ENCODE assay signal across 23 cellular contexts in genomic region chr15:28996953-28997352, GRCh38.
"Had no signal": no experiment of that assay in that cellular context is flagged by ENCODE, and none has a peak within 500 bp of the region (broad histone marks: within the 10 kb centered on the region; RNA-seq: fewer than 3 reads in every experiment).

No MANE protein-coding gene starts in this region.

- FAIRE-seq: keratinocyte, TTC549, urothelium cell line had no signal

- DNase-seq: activated CD4-positive, alpha-beta T cell treated with anti-CD3 and anti-CD28 coated beads, Interleukin-2, amount 10 ng/mL, durations not matched to agents 7 days and 5 days; activated CD4-positive, CD25-positive, alpha-beta regulatory T cell treated with anti-CD3 and anti-CD28 coated beads, Interleukin-2, amount 50 U/mL, for 72 hours; activated CD8-positive, alpha-beta T cell treated with anti-CD3 and anti-CD28 coated beads for 36 hours; activated gamma-delta T cell treated with Interleukin-2 at 50 U/mL for 16 hours; activated T-cell treated with anti-CD3 and anti-CD28 coated beads, Interleukin-2, amount 50 U/mL, for 1 hour; brain microvascular endothelial cell; endodermal cell; heart right ventricle; lower lobe of right lung; naive B cell; sigmoid colon; stimulated activated CD4-positive, alpha-beta T cell treated with anti-CD3 and anti-CD28 coated beads, Interleukin-15, amount 100 ng/mL, for 24 hours; T-helper 1 cell; tibial artery; WERI-Rb-1 had no signal

- ATAC-seq: activated CD8-positive, alpha-beta T cell treated with anti-CD3 and anti-CD28 coated beads for 36 hours; heart right ventricle; lower lobe of right lung; stimulated activated memory B cell treated with anti-CD40 and anti-IgM and Interleukin-4, amounts not matched to agents 10 μg/mL and 1 μg/mL and 100 μg/mL, for 72 hours had no signal

- H3K27ac Mint-ChIP-seq: activated CD4-positive, alpha-beta T cell treated with anti-CD3 and anti-CD28 coated beads, Interleukin-2, amount 10 ng/mL, durations not matched to agents 7 days and 5 days; activated naive CD4-positive, alpha-beta T cell treated with anti-CD3 and anti-CD28 coated beads, Interleukin-2, amount 50 U/mL, for 24 hours; endodermal cell; stimulated activated memory B cell treated with anti-CD40 and anti-IgM and Interleukin-4, amounts not matched to agents 10 μg/mL and 1 μg/mL and 100 μg/mL, for 72 hours had no signal

- H3K27me3 Mint-ChIP-seq: activated CD4-positive, alpha-beta T cell treated with anti-CD3 and anti-CD28 coated beads, Interleukin-2, amount 10 ng/mL, durations not matched to agents 7 days and 5 days; activated CD8-positive, alpha-beta T cell treated with anti-CD3 and anti-CD28 coated beads for 36 hours; activated naive CD4-positive, alpha-beta T cell treated with anti-CD3 and anti-CD28 coated beads, Interleukin-2, amount 50 U/mL, for 24 hours had no signal

- H3K9me3 ChIP-seq: heart right ventricle, lower lobe of right lung, sigmoid colon, tibial artery had no signal

- H3K36me3 Mint-ChIP-seq: naive B cell; stimulated activated memory B cell treated with anti-CD40 and anti-IgM and Interleukin-4, amounts not matched to agents 10 μg/mL and 1 μg/mL and 100 μg/mL, for 72 hours had no signal

- H3K4me1 Mint-ChIP-seq: endodermal cell; naive B cell; stimulated activated memory B cell treated with anti-CD40 and anti-IgM and Interleukin-4, amounts not matched to agents 10 μg/mL and 1 μg/mL and 100 μg/mL, for 72 hours had no signal

- H3K9me3 Mint-ChIP-seq: activated CD4-positive, alpha-beta T cell treated with anti-CD3 and anti-CD28 coated beads, Interleukin-2, amount 10 ng/mL, durations not matched to agents 7 days and 5 days; activated CD8-positive, alpha-beta T cell treated with anti-CD3 and anti-CD28 coated beads for 36 hours; activated naive CD4-positive, alpha-beta T cell treated with anti-CD3 and anti-CD28 coated beads, Interleukin-2, amount 50 U/mL, for 24 hours; stimulated activated memory B cell treated with anti-CD40 and anti-IgM and Interleukin-4, amounts not matched to agents 10 μg/mL and 1 μg/mL and 100 μg/mL, for 72 hours had no signal

- H3K4me3 ChIP-seq: coronary artery, heart right ventricle, lower lobe of right lung, sigmoid colon, smooth muscle cell, tibial artery had no signal

- H3K4me3 Mint-ChIP-seq: activated CD4-positive, alpha-beta T cell treated with anti-CD3 and anti-CD28 coated beads, Interleukin-2, amount 10 ng/mL, durations not matched to agents 7 days and 5 days; activated CD8-positive, alpha-beta T cell treated with anti-CD3 and anti-CD28 coated beads for 36 hours; activated naive CD4-positive, alpha-beta T cell treated with anti-CD3 and anti-CD28 coated beads, Interleukin-2, amount 50 U/mL, for 24 hours; endodermal cell; naive B cell; stimulated activated memory B cell treated with anti-CD40 and anti-IgM and Interleukin-4, amounts not matched to agents 10 μg/mL and 1 μg/mL and 100 μg/mL, for 72 hours had no signal

- H3K4me2 ChIP-seq: smooth muscle cell had no signal

- H3K27ac ChIP-seq: brain microvascular endothelial cell, coronary artery, epithelial cell of prostate, heart right ventricle, lower lobe of right lung, sigmoid colon, tibial artery, WERI-Rb-1 had no signal
